ENCODE assay signal across 8 cellular contexts in the genomic region with DNA sequence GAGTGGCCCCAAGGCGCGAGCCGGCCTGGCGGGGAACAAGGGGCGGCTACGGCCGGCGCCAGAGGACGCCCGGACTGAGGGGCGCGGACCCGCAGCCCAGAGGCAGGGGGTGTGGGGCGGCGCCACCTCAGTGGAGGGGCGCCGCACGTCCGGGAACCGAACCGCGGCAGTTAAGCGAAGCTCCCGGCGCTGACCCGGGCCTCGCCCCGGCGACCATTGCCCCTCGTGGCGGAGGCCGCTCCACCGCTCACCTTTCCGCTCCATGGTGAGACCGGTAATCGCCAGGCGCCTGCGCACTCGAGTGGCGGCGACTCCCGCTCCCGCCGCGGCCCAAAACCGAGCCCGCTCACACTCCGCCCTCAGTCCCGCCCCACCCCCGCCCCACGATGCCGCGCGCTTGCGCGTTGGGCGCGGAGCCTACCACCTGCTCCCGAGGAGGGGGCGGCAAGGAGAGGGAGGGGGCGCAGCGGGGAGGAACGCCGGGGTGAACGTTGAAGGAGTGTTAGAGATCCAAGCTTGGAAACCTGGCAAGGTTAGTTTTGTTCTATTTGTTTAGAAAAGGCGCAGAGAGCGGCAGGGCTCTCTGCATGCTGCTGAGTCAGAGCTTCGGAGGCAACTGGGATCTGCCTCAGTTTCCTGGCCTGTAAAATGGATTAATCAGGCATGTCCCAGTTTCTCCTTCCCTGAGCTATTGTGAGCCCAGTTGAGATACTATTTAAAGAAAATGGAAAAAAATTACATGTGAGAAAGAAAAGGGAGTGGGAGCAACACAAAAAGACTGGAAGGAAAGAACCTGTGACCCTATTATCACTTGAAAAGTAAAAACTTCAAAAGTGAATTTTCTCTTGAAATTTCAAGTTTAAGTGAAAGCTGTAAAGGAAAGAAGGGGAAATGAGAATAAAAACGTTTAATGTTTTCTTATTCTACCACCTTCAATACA. TPM values are rescaled to one million over a fixed set of nuclear protein-coding genes. Genes with fewer than 3 reads are reported as not detected.
DNase-seq lines count a peak whose midpoint lies in the region; ATAC-seq and TF ChIP-seq lines count a peak whose summit lies in the region.

A gene (minus strand): TSS at position 306 of the 940 bp plus-strand sequence. CDS start 42 bp downstream, at position 264.

- no peak for DNase-seq in AG04450 (ENCODE audit: low read depth, low spot score)
- DNase-seq in NCI-H2196 treated with DMSO at 0.1 percent for 48 hours (lab: John Stamatoyannopoulos, UW; ENCODE audit: unreplicated experiment): peak; percentile 82
- peak; percentile 78 for DNase-seq in activated B cell treated with CpG ODN at 0.5 μM for 24 hours
- DNase-seq in caudate nucleus (lab: John Stamatoyannopoulos, UW): peak in 59 of 61 donors; percentile 21 to 93 (median 83)
- DNase-seq in inferior parietal cortex (ENCODE audit: extremely low spot score): peak; percentile 78
- peak; percentile 97 for DNase-seq in spleen

- TF ChIP-seq CTCF in AG04450 (IDR thresholded peaks at IDR 0.05; ENCODE audit: low read depth, low read length) (no peak), activated B cell treated with CpG ODN at 0.5 μM for 24 hours (IDR thresholded peaks at IDR 0.05) (no peak), spleen (IDR thresholded peaks at IDR 0.05 in 8 of 11, conservative IDR thresholded peaks at IDR 0.05 in 3 of 11) (no peak)

- peaks cover 0 to 11% (median 0%) of the 10 kb centered on the region in 6 donors for H3K36me3 ChIP-seq in spleen

- CTCF ChIA-PET in AG04450 (lab: Charles Lee): interaction anchor here (0.6 to 1.7 kb wide), 2 partner anchors 174 to 579 kb away, joined by 5 to 6 read pairs; a partner anchor contains a TSS
- CTCF ChIA-PET in activated B cell treated with CpG ODN at 0.5 μM for 24 hours (lab: Charles Lee): no interaction called here

- no peaks in the 10 kb centered on the region for H3K27me3 Mint-ChIP-seq in activated B cell treated with CpG ODN at 0.5 μM for 24 hours

- peak within 1 kb of the TSS; percentile 92 for H3K4me3 Mint-ChIP-seq in activated B cell treated with CpG ODN at 0.5 μM for 24 hours

- no peaks in the 10 kb centered on the region for H3K27me3 ChIP-seq in AG04450 (ENCODE audit: control insufficient read depth, insufficient read depth, low read length)
- H3K27me3 ChIP-seq in spleen (replicated peaks in 1 of 7): no peaks in the 10 kb centered on the region

- WGBS in spleen, 5 donors: 0 to 1% (median 0%) methylated on average over 4 to 69 of the region's 69 CpGs

- peaks cover 20 to 60% (median 42%) of the 10 kb centered on the region in 6 donors for H3K4me1 ChIP-seq in spleen

- no peaks in the 10 kb centered on the region for H3K9me3 ChIP-seq in AG04450 (ENCODE audit: control insufficient read depth, insufficient read depth, low read length)
- H3K9me3 ChIP-seq in spleen: no peaks in the 10 kb centered on the region

- no peaks in the 10 kb centered on the region for H3K9me3 Mint-ChIP-seq in activated B cell treated with CpG ODN at 0.5 μM for 24 hours

- peak in 1 of 3 donors; percentile 9 for TF ChIP-seq POLR2A in spleen (IDR thresholded peaks at IDR 0.05)

- H3K36me3 Mint-ChIP-seq in activated B cell treated with CpG ODN at 0.5 μM for 24 hours (ENCODE audit: low read depth): peaks cover 17% of the 10 kb centered on the region

- peak within 1 kb of the TSS; percentile 52 for H3K27ac ChIP-seq in AG04450 (ENCODE audit: low read depth, low read length)
- H3K27ac ChIP-seq in caudate nucleus (ENCODE audit: low read depth, low read length): peak within 1 kb of the TSS; percentile 85
- H3K27ac ChIP-seq in spleen: peak within 1 kb of the TSS; percentile 67 to 97 (median 88)

- H3K4me1 Mint-ChIP-seq in activated B cell treated with CpG ODN at 0.5 μM for 24 hours: peaks cover 33% of the 10 kb centered on the region

- H3K27ac Mint-ChIP-seq in activated B cell treated with CpG ODN at 0.5 μM for 24 hours: peak within 1 kb of the TSS; percentile 86

- POLR2A ChIA-PET in AG04450 (lab: Yijun Ruan, JAX): no interaction called here
- POLR2A ChIA-PET in activated B cell treated with CpG ODN at 0.5 μM for 24 hours (lab: Charles Lee): interaction anchor here (1.4 kb wide), 1 partner anchor 106 kb away, joined by 6 read pairs; a partner anchor contains a TSS

- ATAC-seq in GM18873 (IDR thresholded peaks at IDR 0.05; ENCODE audit: low FRiP score, unreplicated experiment): peak; percentile 62
- ATAC-seq in HG03135 (IDR thresholded peaks at IDR 0.05; ENCODE audit: unreplicated experiment): peak; percentile 81
- ATAC-seq in activated B cell treated with CpG ODN at 0.5 μM for 24 hours (ENCODE audit: low read depth): peak; percentile 88

- H3K4me3 ChIP-seq in AG04450 (ENCODE audit: low read depth, low read length) (peak within 1 kb of the TSS; percentile 87), spleen (peak within 1 kb of the TSS; percentile 82 to 95 (median 86))

- intact Hi-C loops in activated B cell treated with CpG ODN at 0.5 μM for 24 hours (cut with micrococcal nuclease): loop anchor here (1.0 to 10.0 kb wide), 3 partner anchors 106 to 276 kb away; a partner anchor contains a TSS
- intact Hi-C loops in spleen (cut with DNase I; ENCODE audit: low total_unique reads): no loop called here

RNA-seq across cellular contexts. Expression of the gene that starts here (rescaled TPM):
- polyA plus RNA-seq in AG04450 (2011; rRNA removed) (27.8 and 41.6 TPM in 2 replicates), spleen (10 to 100 TPM in 2 of 3 donors, 1 to 10 TPM in 1; 8.8 to 14.2 (median 11.2) TPM)
- 39.2 and 50.6 TPM in 2 replicates for polyA minus RNA-seq in AG04450 (2011; rRNA and poly(A)+ RNA removed)
- total RNA-seq in activated B cell treated with CpG ODN at 0.5 μM for 24 hours (49.6 and 51.5 TPM in 2 replicates), spleen (100 to 1,000 TPM in 3 of 7 donors, 10 to 100 TPM in 4; 50.6 to 140 (median 86.9) TPM)
